In genomic region chr12:54215990-54216579, GRCh38 we compare ENCODE assay signal across 8 cellular contexts. TPM values are rescaled to one million over a fixed set of nuclear protein-coding genes. Genes with fewer than 3 reads are reported as not detected.
DNase-seq lines count a peak whose midpoint lies in the region; ATAC-seq, FAIRE-seq and TF ChIP-seq lines count a peak whose summit lies in the region.

No MANE protein-coding gene starts in this region.

- ATAC-seq in GM21619 (IDR thresholded peaks at IDR 0.05; ENCODE audit: unreplicated experiment) (no peak), GM19395 (IDR thresholded peaks at IDR 0.05; ENCODE audit: unreplicated experiment) (no peak), HG03108 (IDR thresholded peaks at IDR 0.05; ENCODE audit: unreplicated experiment) (no peak)

- no peak for TF ChIP-seq CTCF in GM20000 (IDR thresholded peaks at IDR 0.05; ENCODE audit: extremely low read depth, missing control alignments)

- peak; percentile 23 for DNase-seq in GM20000 (ENCODE audit: low spot score)
- peak; percentile 23 for DNase-seq in RPMI7951 (ENCODE audit: low read depth)
- peak; percentile 37 for DNase-seq in central memory CD4-positive, alpha-beta T cell
- peak; percentile 43 for DNase-seq in stimulated activated CD4-positive, alpha-beta T cell treated with anti-CD3 and anti-CD28 coated beads, Interleukin-1b, Interleukin-23, amount 100 ng/mL, for 48 hours
- no peak for DNase-seq in RCC 7860 (ENCODE audit: low spot score)

- no peak for FAIRE-seq in RCC 7860 (lab: Jason Lieb, UNC)

RNA-seq across cellular contexts. Expression of gene SMUG1, which starts 27.3 kb away (rescaled TPM):
- total RNA-seq in RPMI7951 (2014; rRNA removed; shearing (Covaris generic)): 44.7 and 68.8 TPM in 2 replicates
